Comparison of ENCODE assay signal across 15 cellular contexts in genomic region chr2:120182019-120182560, GRCh38. TPM values are rescaled to one million over a fixed set of nuclear protein-coding genes. Genes with fewer than 3 reads are reported as not detected.
DNase-seq lines count a peak whose midpoint lies in the region; ATAC-seq and TF ChIP-seq lines count a peak whose summit lies in the region.
"Had no signal": no experiment of that assay in that cellular context is flagged by ENCODE, and none has a peak within 500 bp of the region (broad histone marks: within the 10 kb centered on the region; RNA-seq: fewer than 3 reads in every experiment).

No MANE protein-coding gene starts in this region.

- H3K4me2 ChIP-seq in Karpas-422 (ENCODE audit: low read depth, low read length, poor library complexity, severe bottlenecking) (peak overlapping the region; percentile 20), parathyroid adenoma (ENCODE audit: low read length) (no peak overlapping the region)

- intact Hi-C loops in activated CD4-positive, alpha-beta T cell treated with anti-CD3 and anti-CD28 coated beads, Interleukin-2, amount 10 ng/mL, durations not matched to agents 24 days and 14 days (cut with micrococcal nuclease): no loop called here

- H3K27ac Mint-ChIP-seq in activated CD4-positive, alpha-beta T cell treated with anti-CD3 and anti-CD28 coated beads, Interleukin-2, amount 10 ng/mL, durations not matched to agents 24 days and 14 days: peak overlapping the region; percentile 71
- peak overlapping the region; percentile 82 for H3K27ac Mint-ChIP-seq in activated naive CD8-positive, alpha-beta T cell

- H3K79me2 ChIP-seq in Karpas-422 (ENCODE audit: low read length): no peaks in the 10 kb centered on the region
- peaks cover 7% of the 10 kb centered on the region for H3K79me2 ChIP-seq in parathyroid adenoma

- H3K9me3 Mint-ChIP-seq in activated CD4-positive, alpha-beta T cell treated with anti-CD3 and anti-CD28 coated beads, Interleukin-2, amount 10 ng/mL, durations not matched to agents 24 days and 14 days: no peaks in the 10 kb centered on the region
- H3K9me3 Mint-ChIP-seq in activated naive CD8-positive, alpha-beta T cell (ENCODE audit: low read depth): no peaks in the 10 kb centered on the region
- H3K9me3 Mint-ChIP-seq: neural crest cell had no signal

- H3K9me2 ChIP-seq in Karpas-422 (replicated peaks; ENCODE audit: insufficient read depth, low read length): no peaks in the 10 kb centered on the region

- H3K4me3 ChIP-seq in Karpas-422 (ENCODE audit: low read length): no peak overlapping the region
- no peak overlapping the region for H3K4me3 ChIP-seq in parathyroid adenoma (ENCODE audit: low read depth, low read length)
- H3K4me3 ChIP-seq: ascending aorta, dorsolateral prefrontal cortex had no signal

- H3K27me3 ChIP-seq in Karpas-422 (ENCODE audit: low read length): no peaks in the 10 kb centered on the region
- H3K27me3 ChIP-seq in parathyroid adenoma (ENCODE audit: control insufficient read depth, insufficient read depth, low read length): no peaks in the 10 kb centered on the region
- H3K27me3 ChIP-seq: ascending aorta, dorsolateral prefrontal cortex had no signal

- no peak for ATAC-seq in GM19035 (IDR thresholded peaks at IDR 0.05; ENCODE audit: unreplicated experiment)

- H3K4me1 ChIP-seq in Karpas-422 (ENCODE audit: low read length) (peaks cover 30% of the 10 kb centered on the region), parathyroid adenoma (peaks cover 53% of the 10 kb centered on the region)
- H3K4me1 ChIP-seq: ascending aorta had no signal

- no peaks in the 10 kb centered on the region for H4K20me1 ChIP-seq in Karpas-422 (ENCODE audit: insufficient read depth, low read depth, low read length)

- H3K36me3 ChIP-seq in Karpas-422 (ENCODE audit: insufficient read depth, low read length): no peaks in the 10 kb centered on the region
- H3K36me3 ChIP-seq in parathyroid adenoma (ENCODE audit: control insufficient read depth, insufficient read depth, low read length): no peaks in the 10 kb centered on the region

- TF ChIP-seq CTCF in parathyroid adenoma (IDR thresholded peaks at IDR 0.05): no peak

- DNase-seq in activated CD4-positive, alpha-beta T cell treated with anti-CD3 and anti-CD28 coated beads, Interleukin-2, amount 10 ng/mL, durations not matched to agents 24 days and 14 days: peak; percentile 65
- no peak for DNase-seq in activated CD4-positive, alpha-beta T cell treated with anti-CD3 and anti-CD28 coated beads, Interleukin-2, amount 50 U/mL, for 1 hour
- DNase-seq in Karpas-422 (peak; percentile 57), DMS153 treated with DMSO at 0.1 percent for 48 hours (lab: John Stamatoyannopoulos, UW; ENCODE audit: unreplicated experiment) (no peak), retina (no peak)
- DNase-seq: Calu3, dorsolateral prefrontal cortex, MM.1S, SHP77, T1000 had no signal

- H3K36me3 Mint-ChIP-seq in activated CD4-positive, alpha-beta T cell treated with anti-CD3 and anti-CD28 coated beads, Interleukin-2, amount 10 ng/mL, durations not matched to agents 24 days and 14 days (ENCODE audit: low read depth): peaks cover 9% of the 10 kb centered on the region
- peaks cover 4% of the 10 kb centered on the region for H3K36me3 Mint-ChIP-seq in activated naive CD8-positive, alpha-beta T cell

- no peaks in the 10 kb centered on the region for H3K9me3 ChIP-seq in Karpas-422 (ENCODE audit: low read length)
- no peaks in the 10 kb centered on the region for H3K9me3 ChIP-seq in parathyroid adenoma (ENCODE audit: control insufficient read depth, low read length)
- H3K9me3 ChIP-seq: ascending aorta had no signal

- H3K4me1 Mint-ChIP-seq in activated CD4-positive, alpha-beta T cell treated with anti-CD3 and anti-CD28 coated beads, Interleukin-2, amount 10 ng/mL, durations not matched to agents 24 days and 14 days: peaks cover 41% of the 10 kb centered on the region
- H3K4me1 Mint-ChIP-seq in activated naive CD8-positive, alpha-beta T cell (ENCODE audit: low read depth): peaks cover 53% of the 10 kb centered on the region
- H3K4me1 Mint-ChIP-seq: neural crest cell had no signal

- H3K27ac ChIP-seq in Karpas-422 (ENCODE audit: low read length) (no peak overlapping the region), parathyroid adenoma (peak overlapping the region; percentile 91)
- H3K27ac ChIP-seq: ascending aorta, dorsolateral prefrontal cortex had no signal

- H3K4me3 Mint-ChIP-seq in activated CD4-positive, alpha-beta T cell treated with anti-CD3 and anti-CD28 coated beads, Interleukin-2, amount 10 ng/mL, durations not matched to agents 24 days and 14 days: peak overlapping the region; percentile 60
- H3K4me3 Mint-ChIP-seq in activated naive CD8-positive, alpha-beta T cell: peak overlapping the region; percentile 59
- H3K4me3 Mint-ChIP-seq: neural crest cell had no signal

- no peaks in the 10 kb centered on the region for H3K27me3 Mint-ChIP-seq in activated CD4-positive, alpha-beta T cell treated with anti-CD3 and anti-CD28 coated beads, Interleukin-2, amount 10 ng/mL, durations not matched to agents 24 days and 14 days
- H3K27me3 Mint-ChIP-seq in activated naive CD8-positive, alpha-beta T cell: no peaks in the 10 kb centered on the region

- H3K9ac ChIP-seq in Karpas-422 (ENCODE audit: low read length) (no peak overlapping the region; the same call in 1 of the 2 replicates), parathyroid adenoma (no peak overlapping the region)

- H2AFZ ChIP-seq in Karpas-422 (ENCODE audit: low read length) (peak overlapping the region; percentile 50), parathyroid adenoma (peak overlapping the region; percentile 65)

RNA-seq across cellular contexts. Expression of gene TMEM185B, which starts 41.1 kb away (rescaled TPM):
- 44.3 and 45.8 TPM in 2 replicates for total RNA-seq in activated CD4-positive, alpha-beta T cell treated with anti-CD3 and anti-CD28 coated beads, Interleukin-2, amount 10 ng/mL, durations not matched to agents 24 days and 14 days
- 12.9 and 13.0 TPM in 2 replicates for total RNA-seq in Karpas-422 (2014; rRNA removed; shearing (Covaris generic); ENCODE audit: low replicate concordance)

Comparison
In these comparisons a context has a peak if more than half of its experiments do, and no peak if none do; other contexts are left out.
1. DNase-seq: peak in activated CD4-positive, alpha-beta T cell treated with anti-CD3 and anti-CD28 coated beads, Interleukin-2, amount 10 ng/mL, durations not matched to agents 24 days and 14 days (single experiment) and Karpas-422 (single experiment); none in activated CD4-positive, alpha-beta T cell treated with anti-CD3 and anti-CD28 coated beads, Interleukin-2, amount 50 U/mL, for 1 hour (single experiment), DMS153 treated with DMSO at 0.1 percent for 48 hours (single experiment) and retina (single experiment).